Comparison of ENCODE assay signal across 10 cellular contexts in genomic region chr7:5834062-5834790, GRCh38. TPM values are rescaled to one million over a fixed set of nuclear protein-coding genes. Genes with fewer than 3 reads are reported as not detected.
DNase-seq lines count a peak whose midpoint lies in the region; ATAC-seq, FAIRE-seq and TF ChIP-seq lines count a peak whose summit lies in the region.
"Not testable (repeated sequence)": the region's sequence is repeated elsewhere in the genome, so short reads cannot be mapped to it uniquely, and the experiment has no call there.
"Had no signal": no experiment of that assay in that cellular context is flagged by ENCODE, and none has a peak within 500 bp of the region (broad histone marks: within the 10 kb centered on the region; RNA-seq: fewer than 3 reads in every experiment).

No MANE protein-coding gene starts in this region.

- not testable (repeated sequence) for TF ChIP-seq CTCF in mammary epithelial cell (conservative IDR thresholded peaks at IDR 0.05 in 1 of 2, IDR thresholded peaks at IDR 0.05 in 1 of 2; ENCODE audit: extremely low read depth in 1 of 2, insufficient read depth in 1 of 2, low read depth in 1 of 2, low read length in 2 of 2); endothelial cell of umbilical vein (IDR thresholded peaks at IDR 0.05; ENCODE audit: extremely low read depth in 1 of 2, insufficient read depth in 1 of 2, low read depth in 1 of 2, low read length in 2 of 2)

- peaks cover 25 to 76% (median 34%) of the 10 kb centered on the region in 4 donors for H3K4me1 Mint-ChIP-seq in CD4-positive, CD25-positive, alpha-beta regulatory T cell
- peaks cover 15% of the 10 kb centered on the region for H3K4me1 Mint-ChIP-seq in T-helper 2 cell treated with Interferon-gamma antibody and Interleukin-4, amounts not matched to agents 5 μg/mL and 100 μg/mL, for 36 hours (ENCODE audit: low read depth)
- peaks cover 30% of the 10 kb centered on the region for H3K4me1 Mint-ChIP-seq in activated CD8-positive, alpha-beta T cell treated with anti-CD3 and anti-CD28 coated beads, Interleukin-2, amount 10 ng/mL, durations not matched to agents 7 days and 5 days (ENCODE audit: low read depth)
- peaks cover 41% of the 10 kb centered on the region for H3K4me1 Mint-ChIP-seq in activated naive CD4-positive, alpha-beta T cell treated with anti-CD3 and anti-CD28 coated beads for 36 hours (ENCODE audit: low read depth)
- not testable (repeated sequence) for H3K4me1 Mint-ChIP-seq in stimulated activated effector memory CD8-positive, alpha-beta T cell treated with anti-CD3 and anti-CD28 coated beads, Interleukin-12 subunit alpha, Interleukin-12 subunit beta, amount 100 ng/mL, for 72 hours

- peak overlapping the region; percentile 94 to 96 (median 95) for H3K27ac Mint-ChIP-seq in CD4-positive, CD25-positive, alpha-beta regulatory T cell
- H3K27ac Mint-ChIP-seq in T-helper 2 cell treated with Interferon-gamma antibody and Interleukin-4, amounts not matched to agents 5 μg/mL and 100 μg/mL, for 36 hours = peak overlapping the region; percentile 32
- peak overlapping the region; percentile 80 for H3K27ac Mint-ChIP-seq in activated CD8-positive, alpha-beta T cell treated with anti-CD3 and anti-CD28 coated beads, Interleukin-2, amount 10 ng/mL, durations not matched to agents 7 days and 5 days
- H3K27ac Mint-ChIP-seq in activated naive CD4-positive, alpha-beta T cell treated with anti-CD3 and anti-CD28 coated beads for 36 hours = peak overlapping the region; percentile 70
- peak overlapping the region; percentile 54 for H3K27ac Mint-ChIP-seq in stimulated activated effector memory CD8-positive, alpha-beta T cell treated with anti-CD3 and anti-CD28 coated beads, Interleukin-12 subunit alpha, Interleukin-12 subunit beta, amount 100 ng/mL, for 72 hours

- TF ChIP-seq POLR2A in endothelial cell of umbilical vein (IDR thresholded peaks at IDR 0.05; ENCODE audit: low read depth, low read length) = not testable (repeated sequence)

- H3K4me1 ChIP-seq in CD4-positive, CD25-positive, alpha-beta regulatory T cell (ENCODE audit: control insufficient read depth, insufficient read depth, low read length, poor library complexity, severe bottlenecking) = peaks cover 53% of the 10 kb centered on the region
- not testable (repeated sequence) for H3K4me1 ChIP-seq in mammary epithelial cell (ENCODE audit: insufficient read depth, low read length); endothelial cell of umbilical vein (ENCODE audit: control insufficient read depth, extremely low read depth, insufficient read depth, low read length)

- H2AFZ ChIP-seq in mammary epithelial cell (ENCODE audit: low read depth, low read length) = peak overlapping the region; percentile 67
- H2AFZ ChIP-seq in endothelial cell of umbilical vein (ENCODE audit: low read depth, low read length) = not testable (repeated sequence)

- not testable (repeated sequence) for H4K20me1 ChIP-seq in mammary epithelial cell (ENCODE audit: insufficient read depth, low read length); endothelial cell of umbilical vein (replicated peaks; ENCODE audit: control insufficient read depth, extremely low read depth, insufficient read depth, low read length)

- POLR2A ChIA-PET in activated CD8-positive, alpha-beta T cell treated with anti-CD3 and anti-CD28 coated beads, Interleukin-2, amount 10 ng/mL, durations not matched to agents 7 days and 5 days (lab: Charles Lee) = interaction anchor here (0.7 to 2.3 kb wide), 2 partner anchors 11 to 12 kb away, joined by 3 to 15 read pairs; no protein-coding TSS in a partner anchor
- POLR2A ChIA-PET in endothelial cell of umbilical vein (lab: Charles Lee) = not testable (repeated sequence)

- not testable (repeated sequence) for H3K79me2 ChIP-seq in mammary epithelial cell (ENCODE audit: insufficient read depth, low read length); endothelial cell of umbilical vein (ENCODE audit: control insufficient read depth, insufficient read depth, low read length)

- dilution Hi-C loops in mammary epithelial cell (cut with HindIII; ENCODE audit: low sequenced_read_pairs); endothelial cell of umbilical vein (cut with MboI; ENCODE audit: extremely low pct_ligation_motif_present, low sequenced_read_pairs): not testable (repeated sequence)

- in situ Hi-C loops in mammary epithelial cell (cut with MboI; ENCODE audit: low sequenced_read_pairs in 2 of 2) = not testable (repeated sequence)

- H3K9ac ChIP-seq in mammary epithelial cell (ENCODE audit: insufficient read depth, low read length); endothelial cell of umbilical vein (replicated peaks; ENCODE audit: extremely low read depth, insufficient read depth, low read length): not testable (repeated sequence)

- H3K4me3 ChIP-seq in CD4-positive, CD25-positive, alpha-beta regulatory T cell (ENCODE audit: low read depth, low read length) = peak overlapping the region; percentile 44
- H3K4me3 ChIP-seq in mammary epithelial cell (replicated peaks in 1 of 3; ENCODE audit: insufficient read depth in 1 of 3, low read depth in 2 of 3, low read length in 3 of 3); endothelial cell of umbilical vein (replicated peaks in 1 of 3; ENCODE audit: insufficient read depth in 1 of 3, low read depth in 1 of 3, low read length in 3 of 3): not testable (repeated sequence)

- peak; percentile 33 for FAIRE-seq in HTR-8/SVneo (lab: Jason Lieb, UNC)
- peak; percentile 89 for FAIRE-seq in endothelial cell of umbilical vein (lab: Jason Lieb, UNC)

- CTCF ChIA-PET in activated CD8-positive, alpha-beta T cell treated with anti-CD3 and anti-CD28 coated beads, Interleukin-2, amount 10 ng/mL, durations not matched to agents 7 days and 5 days (lab: Charles Lee) = interaction anchor here (1.2 kb wide), 1 partner anchor 22 kb away, joined by 3 read pairs; no protein-coding TSS in a partner anchor
- CTCF ChIA-PET in activated naive CD4-positive, alpha-beta T cell treated with anti-CD3 and anti-CD28 coated beads for 36 hours (lab: Charles Lee) = interaction anchor here (0.6 kb wide), 1 partner anchor 778 kb away, joined by 4 read pairs; no protein-coding TSS in a partner anchor
- CTCF ChIA-PET in mammary epithelial cell (lab: Charles Lee; ENCODE audit: low non-redundant PET); endothelial cell of umbilical vein (lab: Charles Lee): not testable (repeated sequence)

- H3K9me3 ChIP-seq in CD4-positive, CD25-positive, alpha-beta regulatory T cell (ENCODE audit: control insufficient read depth in 2 of 2, low read length in 2 of 2); mammary epithelial cell (replicated peaks; ENCODE audit: insufficient read depth, low read length); endothelial cell of umbilical vein (replicated peaks; ENCODE audit: control insufficient read depth, insufficient read depth, low read length): not testable (repeated sequence)

- H3K4me3 Mint-ChIP-seq in CD4-positive, CD25-positive, alpha-beta regulatory T cell = peak overlapping the region; percentile 71 to 91 (median 78)
- peak overlapping the region; percentile 0 for H3K4me3 Mint-ChIP-seq in T-helper 2 cell treated with Interferon-gamma antibody and Interleukin-4, amounts not matched to agents 5 μg/mL and 100 μg/mL, for 36 hours
- peak overlapping the region; percentile 13 for H3K4me3 Mint-ChIP-seq in activated CD8-positive, alpha-beta T cell treated with anti-CD3 and anti-CD28 coated beads, Interleukin-2, amount 10 ng/mL, durations not matched to agents 7 days and 5 days
- H3K4me3 Mint-ChIP-seq in activated naive CD4-positive, alpha-beta T cell treated with anti-CD3 and anti-CD28 coated beads for 36 hours = peak overlapping the region; percentile 47
- not testable (repeated sequence) for H3K4me3 Mint-ChIP-seq in stimulated activated effector memory CD8-positive, alpha-beta T cell treated with anti-CD3 and anti-CD28 coated beads, Interleukin-12 subunit alpha, Interleukin-12 subunit beta, amount 100 ng/mL, for 72 hours

- H3K9me1 ChIP-seq in endothelial cell of umbilical vein (replicated peaks; ENCODE audit: control insufficient read depth, extremely low read depth, insufficient read depth, low read length) = not testable (repeated sequence)

- H3K36me3 ChIP-seq in CD4-positive, CD25-positive, alpha-beta regulatory T cell (ENCODE audit: control insufficient read depth, insufficient read depth, low read length) = peaks cover 10% of the 10 kb centered on the region
- not testable (repeated sequence) for H3K36me3 ChIP-seq in mammary epithelial cell (ENCODE audit: insufficient read depth, low read length); endothelial cell of umbilical vein (ENCODE audit: control insufficient read depth in 2 of 2, extremely low read depth in 1 of 2, insufficient read depth in 2 of 2, low read length in 2 of 2)

- intact Hi-C loops in activated naive CD4-positive, alpha-beta T cell treated with anti-CD3 and anti-CD28 coated beads for 36 hours (cut with micrococcal nuclease) = loop anchor here (2.0 kb wide), 1 partner anchor 53 kb away; the partner anchor contains the start of gene RNF216
- intact Hi-C loops in mammary epithelial cell (cut with micrococcal nuclease); endothelial cell of umbilical vein (cut with micrococcal nuclease): not testable (repeated sequence)

- peak in 2 of 3 donors; percentile 66 for DNase-seq in CD4-positive, CD25-positive, alpha-beta regulatory T cell
- DNase-seq in HTR-8/SVneo (ENCODE audit: insufficient read length, low spot score); T-helper 2 cell treated with Interferon-gamma antibody and Interleukin-4, amounts not matched to agents 5 μg/mL and 100 μg/mL, for 36 hours (ENCODE audit: low spot score); mammary epithelial cell; stimulated activated effector memory CD8-positive, alpha-beta T cell treated with anti-CD3 and anti-CD28 coated beads, Interleukin-12 subunit alpha, Interleukin-12 subunit beta, amount 100 ng/mL, for 72 hours (ENCODE audit: low spot score in 2 of 2): not testable (repeated sequence)
- peak; percentile 35 for DNase-seq in activated CD8-positive, alpha-beta T cell treated with anti-CD3 and anti-CD28 coated beads, Interleukin-2, amount 10 ng/mL, durations not matched to agents 7 days and 5 days
- DNase-seq in activated naive CD4-positive, alpha-beta T cell treated with anti-CD3 and anti-CD28 coated beads for 36 hours = peak; percentile 30
- peak; percentile 54 for DNase-seq in endothelial cell of umbilical vein (ENCODE audit: low read depth, low spot score)

- not testable (repeated sequence) for H3K27me3 Mint-ChIP-seq in CD4-positive, CD25-positive, alpha-beta regulatory T cell; T-helper 2 cell treated with Interferon-gamma antibody and Interleukin-4, amounts not matched to agents 5 μg/mL and 100 μg/mL, for 36 hours (ENCODE audit: low read depth); activated CD8-positive, alpha-beta T cell treated with anti-CD3 and anti-CD28 coated beads, Interleukin-2, amount 10 ng/mL, durations not matched to agents 7 days and 5 days (ENCODE audit: low read depth); activated naive CD4-positive, alpha-beta T cell treated with anti-CD3 and anti-CD28 coated beads for 36 hours (ENCODE audit: low read depth)

- not testable (repeated sequence) for H3K4me2 ChIP-seq in mammary epithelial cell (ENCODE audit: insufficient read depth, low read depth, low read length); endothelial cell of umbilical vein (ENCODE audit: insufficient read depth, low read length)

- WGBS in mammary epithelial cell (ENCODE audit: low coverage, missing lambda C conversion rate) = 33% methylated on average over 13 of the region's 13 CpGs

- not testable (repeated sequence) for H3K27me3 ChIP-seq in CD4-positive, CD25-positive, alpha-beta regulatory T cell (ENCODE audit: control insufficient read depth, insufficient read depth, low read length); mammary epithelial cell (ENCODE audit: insufficient read depth, low read length); endothelial cell of umbilical vein (ENCODE audit: control insufficient read depth in 2 of 2, insufficient read depth in 2 of 2, low read length in 2 of 2)

- H3K27ac ChIP-seq in CD4-positive, CD25-positive, alpha-beta regulatory T cell (ENCODE audit: insufficient read depth, low read length, poor library complexity, severe bottlenecking) = peak overlapping the region; percentile 78
- not testable (repeated sequence) for H3K27ac ChIP-seq in mammary epithelial cell (ENCODE audit: insufficient read depth, low read depth, low read length); endothelial cell of umbilical vein (ENCODE audit: insufficient read depth, low read depth, low read length)

- ATAC-seq in CD4-positive, CD25-positive, alpha-beta regulatory T cell (ENCODE audit: low read depth in 2 of 2) = peak; percentile 73 to 75
- peak; percentile 73 for ATAC-seq in activated CD8-positive, alpha-beta T cell treated with anti-CD3 and anti-CD28 coated beads, Interleukin-2, amount 10 ng/mL, durations not matched to agents 7 days and 5 days
- ATAC-seq in stimulated activated effector memory CD8-positive, alpha-beta T cell treated with anti-CD3 and anti-CD28 coated beads, Interleukin-12 subunit alpha, Interleukin-12 subunit beta, amount 100 ng/mL, for 72 hours = not testable (repeated sequence)

- H3K36me3 Mint-ChIP-seq in CD4-positive, CD25-positive, alpha-beta regulatory T cell; T-helper 2 cell treated with Interferon-gamma antibody and Interleukin-4, amounts not matched to agents 5 μg/mL and 100 μg/mL, for 36 hours (ENCODE audit: low read depth); activated CD8-positive, alpha-beta T cell treated with anti-CD3 and anti-CD28 coated beads, Interleukin-2, amount 10 ng/mL, durations not matched to agents 7 days and 5 days (ENCODE audit: low read depth); activated naive CD4-positive, alpha-beta T cell treated with anti-CD3 and anti-CD28 coated beads for 36 hours (ENCODE audit: low read depth); stimulated activated effector memory CD8-positive, alpha-beta T cell treated with anti-CD3 and anti-CD28 coated beads, Interleukin-12 subunit alpha, Interleukin-12 subunit beta, amount 100 ng/mL, for 72 hours: not testable (repeated sequence)

- not testable (repeated sequence) for BruUV-seq in mammary epithelial cell (replicated peaks; lab: Mats Ljungman, UMichigan); endothelial cell of umbilical vein (replicated peaks; lab: Mats Ljungman, UMichigan)

- not testable (repeated sequence) for H3K9me3 Mint-ChIP-seq in CD4-positive, CD25-positive, alpha-beta regulatory T cell; T-helper 2 cell treated with Interferon-gamma antibody and Interleukin-4, amounts not matched to agents 5 μg/mL and 100 μg/mL, for 36 hours; activated CD8-positive, alpha-beta T cell treated with anti-CD3 and anti-CD28 coated beads, Interleukin-2, amount 10 ng/mL, durations not matched to agents 7 days and 5 days (ENCODE audit: insufficient read depth); activated naive CD4-positive, alpha-beta T cell treated with anti-CD3 and anti-CD28 coated beads for 36 hours; stimulated activated effector memory CD8-positive, alpha-beta T cell treated with anti-CD3 and anti-CD28 coated beads, Interleukin-12 subunit alpha, Interleukin-12 subunit beta, amount 100 ng/mL, for 72 hours

RNA-seq across cellular contexts. Expression of gene OCM, which starts 46.4 kb away (rescaled TPM):
- 5.7 TPM for total RNA-seq in CD4-positive, CD25-positive, alpha-beta regulatory T cell
- polyA plus RNA-seq in CD4-positive, CD25-positive, alpha-beta regulatory T cell = 1 to 10 TPM; 1.2 to 3.9 (median 2.5) TPM
- not detected for total RNA-seq in activated CD8-positive, alpha-beta T cell treated with anti-CD3 and anti-CD28 coated beads, Interleukin-2, amount 10 ng/mL, durations not matched to agents 7 days and 5 days
- total RNA-seq in activated naive CD4-positive, alpha-beta T cell treated with anti-CD3 and anti-CD28 coated beads for 36 hours = not detected
- not detected for total RNA-seq in mammary epithelial cell
- polyA plus RNA-seq in mammary epithelial cell = not detected
- polyA minus RNA-seq in mammary epithelial cell = not detected
- total RNA-seq in endothelial cell of umbilical vein = not detected in 2 replicates
- polyA plus RNA-seq in endothelial cell of umbilical vein = not detected in 2 replicates
- polyA plus RNA-seq in endothelial cell of umbilical vein (2011; cell fraction: cytosol; rRNA removed) = not detected in 2 replicates
- not detected in 2 replicates for polyA plus RNA-seq in endothelial cell of umbilical vein (2011; cell fraction: nucleus; rRNA removed)
- not detected in 2 replicates for polyA plus RNA-seq in endothelial cell of umbilical vein (2012)
- polyA minus RNA-seq in endothelial cell of umbilical vein = not detected in 2 replicates
- polyA minus RNA-seq in endothelial cell of umbilical vein (2011; cell fraction: cytosol; rRNA and poly(A)+ RNA removed) = not detected
- not detected in 2 replicates for polyA minus RNA-seq in endothelial cell of umbilical vein (2011; cell fraction: nucleus; rRNA and poly(A)+ RNA removed)
- total RNA-seq: A172, LHCN-M2 had no signal

RNA-seq across cellular contexts. Expression of gene RNF216, which starts 52.8 kb away (rescaled TPM):
- total RNA-seq in CD4-positive, CD25-positive, alpha-beta regulatory T cell = 74.2 TPM
- 10 to 100 TPM; 17.7 to 26.7 (median 21.8) TPM for polyA plus RNA-seq in CD4-positive, CD25-positive, alpha-beta regulatory T cell
- total RNA-seq in activated CD8-positive, alpha-beta T cell treated with anti-CD3 and anti-CD28 coated beads, Interleukin-2, amount 10 ng/mL, durations not matched to agents 7 days and 5 days = 10 to 100 TPM; 31.3 to 33.4 TPM
- 10 to 100 TPM; 32.0 to 32.5 TPM for total RNA-seq in activated naive CD4-positive, alpha-beta T cell treated with anti-CD3 and anti-CD28 coated beads for 36 hours
- total RNA-seq in mammary epithelial cell (10 to 100 TPM; 26.6 to 32.0 TPM), endothelial cell of umbilical vein (33.2 and 37.1 TPM in 2 replicates)
- polyA plus RNA-seq in mammary epithelial cell (14.4 TPM), endothelial cell of umbilical vein (16.4 TPM in 2 replicates)
- polyA minus RNA-seq in mammary epithelial cell (39.7 TPM), endothelial cell of umbilical vein (36.3 and 38.8 TPM in 2 replicates)
- 17.3 and 20.8 TPM in 2 replicates for polyA plus RNA-seq in endothelial cell of umbilical vein (2011; cell fraction: cytosol; rRNA removed)
- 46.5 and 50.9 TPM in 2 replicates for polyA plus RNA-seq in endothelial cell of umbilical vein (2011; cell fraction: nucleus; rRNA removed)
- 21.5 and 22.2 TPM in 2 replicates for polyA plus RNA-seq in endothelial cell of umbilical vein (2012)
- polyA minus RNA-seq in endothelial cell of umbilical vein (2011; cell fraction: cytosol; rRNA and poly(A)+ RNA removed) = 19.4 TPM
- polyA minus RNA-seq in endothelial cell of umbilical vein (2011; cell fraction: nucleus; rRNA and poly(A)+ RNA removed) = 55.5 and 68.0 TPM in 2 replicates

Comparison
In these comparisons a context has a peak if more than half of its experiments do, and no peak if none do; other contexts are left out.
1. H3K27ac Mint-ChIP-seq: peak in every context shown above with its lines; median percentile 95 in CD4-positive, CD25-positive, alpha-beta regulatory T cell; 80 in activated CD8-positive, alpha-beta T cell treated with anti-CD3 and anti-CD28 coated beads, Interleukin-2, amount 10 ng/mL, durations not matched to agents 7 days and 5 days; 70 in activated naive CD4-positive, alpha-beta T cell treated with anti-CD3 and anti-CD28 coated beads for 36 hours; 54 in stimulated activated effector memory CD8-positive, alpha-beta T cell treated with anti-CD3 and anti-CD28 coated beads, Interleukin-12 subunit alpha, Interleukin-12 subunit beta, amount 100 ng/mL, for 72 hours; 32 in T-helper 2 cell treated with Interferon-gamma antibody and Interleukin-4, amounts not matched to agents 5 μg/mL and 100 μg/mL, for 36 hours.